ENCODE assay signal across 8 cellular contexts in the genomic region with DNA sequence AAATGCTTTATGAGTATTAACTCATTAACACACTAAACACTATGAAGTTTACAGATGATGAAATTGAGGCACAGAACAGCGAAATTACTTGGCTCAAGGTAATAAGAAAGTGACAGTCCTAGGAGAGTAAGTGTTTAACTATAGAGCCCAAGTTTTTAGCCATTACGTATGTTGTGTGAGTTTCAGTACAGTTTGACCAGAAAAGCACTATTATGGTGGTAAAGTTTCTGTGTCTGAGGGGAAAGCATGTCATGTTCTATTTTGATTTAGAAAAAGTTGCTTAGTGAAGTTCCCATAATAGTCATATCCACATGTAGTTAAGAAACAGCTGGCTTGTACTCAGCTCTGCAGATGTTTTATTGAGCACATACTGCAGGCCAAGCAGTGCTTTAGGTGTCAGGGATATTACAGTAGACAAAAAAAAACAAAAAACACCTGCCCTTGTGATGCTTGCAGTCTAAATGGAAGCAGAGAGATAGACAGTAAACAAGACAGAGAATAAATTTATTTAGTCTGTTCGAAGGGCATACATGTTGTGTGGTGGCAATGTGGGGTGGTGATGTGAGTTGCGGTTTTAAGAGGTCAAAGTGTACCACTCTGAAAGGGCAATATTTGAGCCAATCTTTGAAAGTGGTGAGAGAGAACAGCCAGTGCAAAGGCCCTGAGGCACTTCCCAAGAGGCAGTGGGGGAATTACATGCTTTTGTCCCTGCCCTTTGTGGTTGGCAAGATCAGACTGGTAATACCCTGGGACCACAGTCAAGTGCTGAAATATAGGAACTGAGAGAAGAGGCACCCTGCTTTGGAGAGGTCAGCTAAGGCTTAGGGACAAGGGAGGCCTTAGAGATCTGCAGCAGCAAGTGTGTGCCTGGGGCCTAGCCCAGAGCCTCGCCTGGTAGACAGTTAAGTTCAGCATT. TPM values are rescaled to one million over a fixed set of nuclear protein-coding genes. Genes with fewer than 3 reads are reported as not detected.
DNase-seq lines count a peak whose midpoint lies in the region; ATAC-seq lines count a peak whose summit lies in the region.
"Had no signal": no experiment of that assay in that cellular context is flagged by ENCODE, and none has a peak within 500 bp of the region (broad histone marks: within the 10 kb centered on the region; RNA-seq: fewer than 3 reads in every experiment).

No MANE protein-coding gene starts in this region.

- ATAC-seq in GM18861 (IDR thresholded peaks at IDR 0.05; ENCODE audit: unreplicated experiment) (peak; percentile 39), GM21737 (IDR thresholded peaks at IDR 0.05; ENCODE audit: unreplicated experiment) (peak; percentile 36)
- no peak for ATAC-seq in naive thymus-derived CD8-positive, alpha-beta T cell

- H3K27me3 Mint-ChIP-seq in naive thymus-derived CD8-positive, alpha-beta T cell = no peaks in the 10 kb centered on the region

- POLR2A ChIA-PET in naive thymus-derived CD8-positive, alpha-beta T cell (lab: Charles Lee) = interaction anchor here (0.8 to 2.6 kb wide), 7 partner anchors 9 to 26 kb away, joined by 3 to 14 read pairs (median 6); no protein-coding TSS in a partner anchor

- H3K36me3 ChIP-seq in KOPT-K1 (ENCODE audit: insufficient read depth, low read length) = peaks cover 82% of the 10 kb centered on the region
- H3K36me3 ChIP-seq: prostate gland had no signal

- H3K27ac ChIP-seq in KOPT-K1 (ENCODE audit: low read depth, low read length, poor library complexity, severe bottlenecking) = peak overlapping the region; percentile 44
- H3K27ac ChIP-seq: prostate gland had no signal

- no peaks in the 10 kb centered on the region for H3K9me3 ChIP-seq in KOPT-K1 (ENCODE audit: insufficient read depth, low read length, poor library complexity, severe bottlenecking)
- H3K9me3 ChIP-seq: prostate gland had no signal

- no peaks in the 10 kb centered on the region for H3K9me3 Mint-ChIP-seq in naive thymus-derived CD8-positive, alpha-beta T cell

- H3K36me3 Mint-ChIP-seq in naive thymus-derived CD8-positive, alpha-beta T cell = peaks cover 8 to 67% (median 17%) of the 10 kb centered on the region in 3 donors

- peak overlapping the region; percentile 92 to 99 (median 98) for H3K27ac Mint-ChIP-seq in naive thymus-derived CD8-positive, alpha-beta T cell

- peak overlapping the region; percentile 93 to 98 (median 97) for H3K4me3 Mint-ChIP-seq in naive thymus-derived CD8-positive, alpha-beta T cell

- DNase-seq in naive thymus-derived CD8-positive, alpha-beta T cell = no peak
- DNase-seq in foreskin melanocyte = no peak
- DNase-seq in NCI-H524 treated with DMSO at 0.1 percent for 48 hours (lab: John Stamatoyannopoulos, UW) = no peak
- no peak for DNase-seq in hippocampal formation (lab: John Stamatoyannopoulos, UW)

- H3K4me1 Mint-ChIP-seq in naive thymus-derived CD8-positive, alpha-beta T cell = peaks cover 48 to 92% (median 79%) of the 10 kb centered on the region in 4 donors

RNA-seq across cellular contexts. Expression of gene TMEM131L, which starts 6.2 kb away (rescaled TPM):
- total RNA-seq in naive thymus-derived CD8-positive, alpha-beta T cell = 10 to 100 TPM; 72.2 to 72.6 TPM
- polyA plus RNA-seq in naive thymus-derived CD8-positive, alpha-beta T cell = 10 to 100 TPM; 13.8 to 32.9 (median 26.7) TPM

Comparison
In these comparisons a context has a peak if more than half of its experiments do, and no peak if none do; other contexts are left out.
1. ATAC-seq: peak in GM18861 (single experiment) and GM21737 (single experiment); none in naive thymus-derived CD8-positive, alpha-beta T cell (0 of 2).